ENCODE assay signal across 9 cellular contexts in genomic region chr19:31347828-31348314, GRCh38. TPM values are rescaled to one million over a fixed set of nuclear protein-coding genes. Genes with fewer than 3 reads are reported as not detected.
DNase-seq lines count a peak whose midpoint lies in the region; ATAC-seq lines count a peak whose summit lies in the region.
"Had no signal": no experiment of that assay in that cellular context is flagged by ENCODE, and none has a peak within 500 bp of the region (broad histone marks: within the 10 kb centered on the region; RNA-seq: fewer than 3 reads in every experiment).

No MANE protein-coding gene starts in this region.

- peak overlapping the region; percentile 81 for H3K4me3 Mint-ChIP-seq in T-helper 2 cell treated with Interferon-gamma antibody and Interleukin-4, amounts not matched to agents 5 μg/mL and 100 μg/mL, for 36 hours
- H3K4me3 Mint-ChIP-seq in activated T-helper 2 cell treated with anti-CD3 and anti-CD28 coated beads, Interferon-gamma antibody, Interleukin-2, Interleukin-4, amounts not matched to agents 10 μg/mL and 5 μg/mL and 100 μg/mL, durations not matched to agents 14 hours and 24 hours and 36 hours (ENCODE audit: low read depth), result peak overlapping the region; percentile 78
- peak overlapping the region; percentile 79 to 86 for H3K4me3 Mint-ChIP-seq in stimulated activated naive CD8-positive, alpha-beta T cell treated with anti-CD3 and anti-CD28 coated beads, Interleukin-15, amount 100 ng/mL, for 72 hours

- peak overlapping the region; percentile 69 for H3K4me3 ChIP-seq in iPS-18c (ENCODE audit: insufficient read depth, low read depth, low read length)

- no peak overlapping the region for H3K27ac Mint-ChIP-seq in T-helper 2 cell treated with Interferon-gamma antibody and Interleukin-4, amounts not matched to agents 5 μg/mL and 100 μg/mL, for 36 hours
- H3K27ac Mint-ChIP-seq in activated T-helper 2 cell treated with anti-CD3 and anti-CD28 coated beads, Interferon-gamma antibody, Interleukin-2, Interleukin-4, amounts not matched to agents 10 μg/mL and 5 μg/mL and 100 μg/mL, durations not matched to agents 14 hours and 24 hours and 36 hours, result no peak overlapping the region
- no peak overlapping the region for H3K27ac Mint-ChIP-seq in stimulated activated naive CD8-positive, alpha-beta T cell treated with anti-CD3 and anti-CD28 coated beads, Interleukin-15, amount 100 ng/mL, for 72 hours

- H3K36me3 Mint-ChIP-seq in T-helper 2 cell treated with Interferon-gamma antibody and Interleukin-4, amounts not matched to agents 5 μg/mL and 100 μg/mL, for 36 hours (ENCODE audit: low read depth), result peaks cover 1% of the 10 kb centered on the region
- peaks cover 5% of the 10 kb centered on the region for H3K36me3 Mint-ChIP-seq in activated T-helper 2 cell treated with anti-CD3 and anti-CD28 coated beads, Interferon-gamma antibody, Interleukin-2, Interleukin-4, amounts not matched to agents 10 μg/mL and 5 μg/mL and 100 μg/mL, durations not matched to agents 14 hours and 24 hours and 36 hours (ENCODE audit: low read depth)

- H3K9me3 Mint-ChIP-seq in T-helper 2 cell treated with Interferon-gamma antibody and Interleukin-4, amounts not matched to agents 5 μg/mL and 100 μg/mL, for 36 hours, result no peaks in the 10 kb centered on the region
- no peaks in the 10 kb centered on the region for H3K9me3 Mint-ChIP-seq in activated T-helper 2 cell treated with anti-CD3 and anti-CD28 coated beads, Interferon-gamma antibody, Interleukin-2, Interleukin-4, amounts not matched to agents 10 μg/mL and 5 μg/mL and 100 μg/mL, durations not matched to agents 14 hours and 24 hours and 36 hours
- no peaks in the 10 kb centered on the region for H3K9me3 Mint-ChIP-seq in stimulated activated naive CD8-positive, alpha-beta T cell treated with anti-CD3 and anti-CD28 coated beads, Interleukin-15, amount 100 ng/mL, for 72 hours

- H3K27me3 Mint-ChIP-seq in T-helper 2 cell treated with Interferon-gamma antibody and Interleukin-4, amounts not matched to agents 5 μg/mL and 100 μg/mL, for 36 hours (ENCODE audit: low read depth), result peaks cover 66% of the 10 kb centered on the region
- peaks cover 54% of the 10 kb centered on the region for H3K27me3 Mint-ChIP-seq in activated T-helper 2 cell treated with anti-CD3 and anti-CD28 coated beads, Interferon-gamma antibody, Interleukin-2, Interleukin-4, amounts not matched to agents 10 μg/mL and 5 μg/mL and 100 μg/mL, durations not matched to agents 14 hours and 24 hours and 36 hours (ENCODE audit: low read depth)
- peaks cover 77% of the 10 kb centered on the region for H3K27me3 Mint-ChIP-seq in stimulated activated naive CD8-positive, alpha-beta T cell treated with anti-CD3 and anti-CD28 coated beads, Interleukin-15, amount 100 ng/mL, for 72 hours

- H3K4me1 Mint-ChIP-seq in T-helper 2 cell treated with Interferon-gamma antibody and Interleukin-4, amounts not matched to agents 5 μg/mL and 100 μg/mL, for 36 hours (ENCODE audit: low read depth), result peaks cover 14% of the 10 kb centered on the region
- peaks cover 11% of the 10 kb centered on the region for H3K4me1 Mint-ChIP-seq in activated T-helper 2 cell treated with anti-CD3 and anti-CD28 coated beads, Interferon-gamma antibody, Interleukin-2, Interleukin-4, amounts not matched to agents 10 μg/mL and 5 μg/mL and 100 μg/mL, durations not matched to agents 14 hours and 24 hours and 36 hours (ENCODE audit: low read depth)
- H3K4me1 Mint-ChIP-seq in stimulated activated naive CD8-positive, alpha-beta T cell treated with anti-CD3 and anti-CD28 coated beads, Interleukin-15, amount 100 ng/mL, for 72 hours, result peaks cover 30% of the 10 kb centered on the region

- no peak for ATAC-seq in stimulated activated naive CD8-positive, alpha-beta T cell treated with anti-CD3 and anti-CD28 coated beads, Interleukin-15, amount 100 ng/mL, for 72 hours

- no peaks in the 10 kb centered on the region for H3K9me3 ChIP-seq in iPS-18c (ENCODE audit: control insufficient read depth, insufficient read depth, low read length)

- intact Hi-C loops in activated T-helper 2 cell treated with anti-CD3 and anti-CD28 coated beads, Interferon-gamma antibody, Interleukin-2, Interleukin-4, amounts not matched to agents 10 μg/mL and 5 μg/mL and 100 μg/mL, durations not matched to agents 14 hours and 24 hours and 36 hours (cut with micrococcal nuclease), result loop anchor here (5.0 kb wide), 1 partner anchor 1821 kb away; the partner anchor contains the start of gene VSTM2B

- DNase-seq in T-helper 2 cell treated with Interferon-gamma antibody and Interleukin-4, amounts not matched to agents 5 μg/mL and 100 μg/mL, for 36 hours (ENCODE audit: low spot score), result no peak
- DNase-seq in T-helper 2 cell (no peak), T-helper 9 cell (no peak), RKO (ENCODE audit: low spot score) (no peak), NOMO-1 treated with DMSO at 0.1 percent for 48 hours (lab: John Stamatoyannopoulos, UW; ENCODE audit: unreplicated experiment) (no peak)
- no peak for DNase-seq in activated T-helper 2 cell treated with anti-CD3 and anti-CD28 coated beads, Interferon-gamma antibody, Interleukin-2, Interleukin-4, amounts not matched to agents 10 μg/mL and 5 μg/mL and 100 μg/mL, durations not matched to agents 14 hours and 24 hours and 36 hours (ENCODE audit: low spot score)
- DNase-seq in stimulated activated naive CD8-positive, alpha-beta T cell treated with anti-CD3 and anti-CD28 coated beads, Interleukin-15, amount 100 ng/mL, for 72 hours, result no peak
- DNase-seq: stimulated activated naive CD4-positive, alpha-beta T cell had no signal

RNA-seq across cellular contexts. Expression of gene TSHZ3, which starts 1.4 kb away (rescaled TPM):
- 0.66 and 1.3 TPM in 2 replicates for total RNA-seq in activated T-helper 2 cell treated with anti-CD3 and anti-CD28 coated beads, Interferon-gamma antibody, Interleukin-2, Interleukin-4, amounts not matched to agents 10 μg/mL and 5 μg/mL and 100 μg/mL, durations not matched to agents 14 hours and 24 hours and 36 hours
